ENCODE assay signal across 2 cellular contexts in the genomic region with DNA sequence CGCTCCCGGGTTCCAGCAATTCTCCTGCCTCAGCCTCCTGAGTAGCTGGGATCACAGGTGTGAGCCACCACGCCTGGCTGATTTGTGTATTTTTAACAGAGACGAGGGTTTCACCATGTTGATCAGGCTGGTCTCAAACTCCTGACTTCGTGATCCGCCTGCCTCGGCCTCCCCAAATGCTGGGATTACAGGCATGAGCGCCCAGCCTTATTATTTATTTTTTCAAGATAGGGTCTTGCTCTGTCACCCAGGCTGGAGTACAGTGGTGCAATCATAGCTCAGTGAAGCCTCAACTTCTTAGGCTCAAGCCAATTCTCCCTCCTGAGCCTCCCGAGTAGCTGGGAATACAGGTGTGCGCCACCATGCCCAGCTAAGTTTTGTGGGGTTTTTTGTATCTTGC. TPM values are rescaled to one million over a fixed set of nuclear protein-coding genes. Genes with fewer than 3 reads are reported as not detected.
"Had no signal": no experiment of that assay in that cellular context is flagged by ENCODE, and none has a peak within 500 bp of the region (broad histone marks: within the 10 kb centered on the region; RNA-seq: fewer than 3 reads in every experiment).

No MANE protein-coding gene starts in this region.

RNA-seq across cellular contexts. Expression of a gene that starts 23.2 kb away (rescaled TPM):
- total RNA-seq: IMR-90, SK-MEL-5 had no signal
- polyA plus RNA-seq: IMR-90 had no signal
